ENCODE assay signal across 20 cellular contexts in the genomic region with DNA sequence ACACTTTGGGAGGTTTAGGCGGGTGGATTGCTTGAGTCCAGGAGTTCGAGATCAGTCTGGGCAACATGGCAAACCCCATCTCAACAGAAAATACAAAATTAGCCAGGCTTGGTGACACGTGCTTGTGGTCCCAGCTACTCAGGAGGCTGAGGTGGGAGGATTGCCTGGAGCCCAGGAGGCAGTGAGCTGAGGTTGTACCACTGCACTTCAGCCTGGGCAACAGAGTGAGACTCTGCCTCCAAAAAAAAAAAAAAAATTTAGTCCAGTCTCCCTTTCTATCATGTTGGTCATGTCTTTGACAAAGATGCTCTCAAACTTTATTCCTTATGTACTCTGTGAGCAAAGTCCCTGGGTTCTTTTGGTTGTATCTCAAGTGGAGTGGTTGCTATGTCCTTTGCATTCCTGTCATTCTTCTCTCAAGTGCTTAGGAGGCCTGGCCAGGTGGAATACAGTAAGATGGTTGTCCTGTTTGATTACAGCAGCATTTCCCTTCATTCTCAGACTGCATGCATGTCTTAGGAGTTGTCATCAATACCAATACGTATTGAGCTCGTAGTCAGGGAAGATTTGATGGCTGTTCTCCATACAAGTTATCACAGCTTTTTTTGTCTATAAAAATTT.
DNase-seq lines count a peak whose midpoint lies in the region; ATAC-seq and TF ChIP-seq lines count a peak whose summit lies in the region.
"Had no signal": no experiment of that assay in that cellular context is flagged by ENCODE, and none has a peak within 500 bp of the region (broad histone marks: within the 10 kb centered on the region; RNA-seq: fewer than 3 reads in every experiment).

No MANE protein-coding gene starts in this region.

- peak overlapping the region; percentile 81 for H3K18ac ChIP-seq in H9 (ENCODE audit: insufficient read length, low read depth, low read length)

- DNase-seq in AG10803 (ENCODE audit: low read depth) (peak; percentile 38), H9 (peak; percentile 58), choroid plexus epithelial cell (ENCODE audit: low read depth) (peak; percentile 46), lung (ENCODE audit: low spot score) (peak; percentile 46), pons (ENCODE audit: low spot score) (no peak), A172 (ENCODE audit: low spot score) (no peak), left colon (no peak), transverse colon (no peak)
- DNase-seq: activated CD4-positive, alpha-beta T cell treated with anti-CD3 and anti-CD28 coated beads for 1 hour; activated gamma-delta T cell; amygdala; Kasumi-1; NCI-H1105 treated with DMSO at 0.1 percent for 48 hours; NCI-H345; occipital lobe; SIG-M5; stimulated activated CD4-positive, alpha-beta T cell treated with anti-CD3 and anti-CD28 coated beads, Interleukin-2, amount 100 ng/mL, for 48 hours had no signal

- no peak overlapping the region for H2BK20ac ChIP-seq in H9 (ENCODE audit: low read depth, low read length, poor library complexity, severe bottlenecking)

- no peak overlapping the region for H2BK120ac ChIP-seq in H9 (ENCODE audit: low read depth, low read length, poor library complexity, severe bottlenecking)

- H3K9me3 Mint-ChIP-seq in H9, result no peaks in the 10 kb centered on the region
- H3K9me3 Mint-ChIP-seq: T-helper 2 cell treated with Interferon-gamma antibody and Interleukin-4, amounts not matched to agents 5 μg/mL and 100 μg/mL, for 36 hours had no signal

- H3K14ac ChIP-seq in H9 (ENCODE audit: insufficient read depth, low read length), result no peak overlapping the region

- H3T11ph ChIP-seq in H9 (ENCODE audit: low read length), result no peak overlapping the region

- no peaks in the 10 kb centered on the region for H3K27me3 Mint-ChIP-seq in H9 (ENCODE audit: low read depth)
- H3K27me3 Mint-ChIP-seq: B cell had no signal

- no peak overlapping the region for H3K9ac ChIP-seq in H9 (ENCODE audit: extremely low read depth, insufficient read length, low read length)

- H3K23ac ChIP-seq in H9 (ENCODE audit: insufficient read length, low read depth, low read length), result no peak overlapping the region

- H3K4me3 Mint-ChIP-seq in H9, result peak overlapping the region in 1 of 2 experiments; percentile 31; a peak in 3 of 5 replicates
- H3K4me3 Mint-ChIP-seq: B cell; T-helper 2 cell treated with Interferon-gamma antibody and Interleukin-4, amounts not matched to agents 5 μg/mL and 100 μg/mL, for 36 hours had no signal

- H3K9me3 ChIP-seq in H9 (ENCODE audit: control insufficient read depth, low read depth, low read length) (no peaks in the 10 kb centered on the region), lung (ENCODE audit: control insufficient read depth in 2 of 2, insufficient read depth in 1 of 2, low read length in 1 of 2) (no peaks in the 10 kb centered on the region), transverse colon (no peaks in the 10 kb centered on the region)

- no peaks in the 10 kb centered on the region for H3K27me3 ChIP-seq in H9 (ENCODE audit: insufficient read depth, low read length)
- H3K27me3 ChIP-seq in lung (ENCODE audit: control insufficient read depth, insufficient read depth), result no peaks in the 10 kb centered on the region
- H3K27me3 ChIP-seq in transverse colon, result no peaks in the 10 kb centered on the region

- H3K4me1 ChIP-seq in H9 (ENCODE audit: insufficient read depth, low read length), result peaks cover 25% of the 10 kb centered on the region
- peaks cover 8 to 9% of the 10 kb centered on the region in 2 donors for H3K4me1 ChIP-seq in lung (ENCODE audit: control insufficient read depth in 2 of 2, insufficient read depth in 2 of 2, low read length in 2 of 2)
- peaks cover 3 to 33% (median 9%) of the 10 kb centered on the region in 4 donors for H3K4me1 ChIP-seq in transverse colon

- H2BK12ac ChIP-seq in H9 (ENCODE audit: insufficient read length, low read depth, low read length), result peak overlapping the region; percentile 92

- intact Hi-C loops in left colon (cut with DNase I, micrococcal nuclease), result no loop called here
- intact Hi-C loops in transverse colon (cut with DNase I; ENCODE audit: low total_unique reads), result no loop called here

- H3K79me2 ChIP-seq in H9 (ENCODE audit: insufficient read depth, low read length), result peaks cover 13% of the 10 kb centered on the region; the same call in 1 of the 2 replicates

- peak overlapping the region; percentile 65 for H4K91ac ChIP-seq in H9 (ENCODE audit: insufficient read length, low read depth, low read length)

- no peak overlapping the region for H2AK5ac ChIP-seq in H9 (ENCODE audit: insufficient read length, low read length)

- no peak for TF ChIP-seq POLR2A in transverse colon (IDR thresholded peaks at IDR 0.05)

- no peak for ATAC-seq in lung (ENCODE audit: insufficient read depth, low FRiP score)
- no peak for ATAC-seq in left colon

- in situ Hi-C loops in transverse colon (cut with MboI; ENCODE audit: low pct_ligation_motif_present in 1 of 4, low pct_unique_long_range_greater_than_20kb in 1 of 4, low sequenced_read_pairs in 3 of 4), result no loop called here

- no peaks in the 10 kb centered on the region for H3K23me2 ChIP-seq in H9 (ENCODE audit: insufficient read length, low read depth, low read length, poor library complexity, severe bottlenecking)

- H3K4me1 Mint-ChIP-seq in H9, result peaks cover 57% of the 10 kb centered on the region in 2 experiments
- H3K4me1 Mint-ChIP-seq: B cell had no signal

- H2AFZ ChIP-seq in H9 (ENCODE audit: low read length), result no peak overlapping the region

- peak overlapping the region; percentile 90 for H3K4ac ChIP-seq in H9 (ENCODE audit: low read depth, low read length)

- no peak overlapping the region for H3K4me2 ChIP-seq in H9 (ENCODE audit: insufficient read depth, insufficient read length, low read length)

- H2BK15ac ChIP-seq in H9 (ENCODE audit: low read depth, low read length), result no peak overlapping the region

- H4K8ac ChIP-seq in H9 (replicated peaks; ENCODE audit: insufficient read length, low read depth, low read length), result no peak overlapping the region

- H3K27ac ChIP-seq in H9 (ENCODE audit: insufficient read length, low read depth, low read length) (no peak overlapping the region), lung (ENCODE audit: low read depth in 1 of 2, low read length in 1 of 2) (peak overlapping the region in 1 of 2 donors; percentile 67), transverse colon (no peak overlapping the region)
- H3K27ac ChIP-seq: HL-60 had no signal

- no peak overlapping the region for H3K56ac ChIP-seq in H9 (ENCODE audit: insufficient read length, low read depth, low read length)

- H3K27ac Mint-ChIP-seq in H9, result peak overlapping the region; percentile 38 to 88 (median 76)
- H3K27ac Mint-ChIP-seq: B cell; T-helper 2 cell treated with Interferon-gamma antibody and Interleukin-4, amounts not matched to agents 5 μg/mL and 100 μg/mL, for 36 hours had no signal

- no peak overlapping the region for H2BK5ac ChIP-seq in H9 (ENCODE audit: insufficient read length, low read length)

- H3K36me3 ChIP-seq in lung (ENCODE audit: control insufficient read depth in 2 of 2, insufficient read depth in 2 of 2, low read length in 2 of 2) (peaks cover 0 to 3% of the 10 kb centered on the region in 2 donors), transverse colon (no peaks in the 10 kb centered on the region)

- H3K4me3 ChIP-seq in AG10803 (ENCODE audit: low read length) (no peak overlapping the region), choroid plexus epithelial cell (ENCODE audit: low read depth, low read length) (no peak overlapping the region), lung (no peak overlapping the region), transverse colon (no peak overlapping the region)

- H3K79me1 ChIP-seq in H9 (ENCODE audit: insufficient read depth, low read depth, low read length, poor library complexity, severe bottlenecking), result peaks cover 5% of the 10 kb centered on the region

- no peak overlapping the region for H4K5ac ChIP-seq in H9 (ENCODE audit: insufficient read length, low read depth, low read length)

- no peaks in the 10 kb centered on the region for H4K20me1 ChIP-seq in H9 (ENCODE audit: control insufficient read depth, insufficient read depth, insufficient read length)

- no CpG with 5 or more reads among the region's 5 CpGs for WGBS in H9 (ENCODE audit: extremely low coverage, insufficient read length, low lambda C conversion rate)
- 74 to 87% methylated on average over 5 of the region's 5 CpGs for WGBS in lung, 2 donors
- WGBS in transverse colon (ENCODE audit: low coverage in 1 of 2), 2 donors, result 86% methylated on average over 5 of the region's 5 CpGs; no CpG with 5 or more reads in 1 of the 2 donors

- no peak for TF ChIP-seq CTCF in AG10803 (conservative IDR thresholded peaks at IDR 0.05; ENCODE audit: low read length)
- no peak for TF ChIP-seq CTCF in H9 (conservative IDR thresholded peaks at IDR 0.05)
- no peak for TF ChIP-seq CTCF in choroid plexus epithelial cell (conservative IDR thresholded peaks at IDR 0.05; ENCODE audit: low read depth, low read length)
- TF ChIP-seq CTCF in lung (IDR thresholded peaks at IDR 0.05; ENCODE audit: control extremely low read depth, extremely low read depth), result no peak
- no peak for TF ChIP-seq CTCF in transverse colon (IDR thresholded peaks at IDR 0.05)

- no peak for TF ChIP-seq EP300 in transverse colon (IDR thresholded peaks at IDR 0.05; ENCODE audit: low read depth)

- H3K36me3 Mint-ChIP-seq in H9 (ENCODE audit: insufficient read depth in 1 of 3, low read depth in 3 of 3), result peaks cover 4 to 21% (median 20%) of the 10 kb centered on the region in 3 experiments; a peak in 5 of 7 replicates

Comparison
In these comparisons a context has a peak if more than half of its experiments do, and no peak if none do; other contexts are left out.
1. DNase-seq: peak in AG10803 (single experiment), H9 (single experiment), choroid plexus epithelial cell (single experiment) and lung (single experiment); none in pons (single experiment), A172 (single experiment), left colon (0 of 2) and transverse colon (single experiment).